ENCODE assay signal across 24 cellular contexts in genomic region chr5:67346611-67347010, GRCh38.
"Had no signal": no experiment of that assay in that cellular context is flagged by ENCODE, and none has a peak within 500 bp of the region (broad histone marks: within the 10 kb centered on the region; RNA-seq: fewer than 3 reads in every experiment).

No MANE protein-coding gene starts in this region.

- H3K27ac Mint-ChIP-seq: IgD-negative memory B cell had no signal

- ATAC-seq: K562 had no signal

- H3K4me3 Mint-ChIP-seq: IgD-negative memory B cell had no signal

- DNase-seq: Kasumi-1, MV-4-11, NCI-H1048, NCI-H1105, NCI-H1417, NCI-H146, NCI-H1694 treated with DMSO at 0.1 percent for 48 hours, NCI-H1930, NCI-H2081, NCI-H2107, NCI-H2227 treated with DMSO at 0.1 percent for 48 hours, NCI-H524, NCI-H526 treated with DMSO at 0.1 percent for 48 hours, NCI-H774, Right ventricle myocardium superior, RPMI8226, SK-N-SH, SW 1271 had no signal

- H3K9me3 ChIP-seq: SK-N-SH had no signal

- H3K9ac ChIP-seq: KMS-11, SK-N-SH had no signal

- H3K4me3 ChIP-seq: K562 had no signal

- H3K27ac ChIP-seq: HL-60, KMS-11 had no signal

- H3K4me2 ChIP-seq: KMS-11, SK-N-SH had no signal

- FAIRE-seq: HTR-8/SVneo, K562, RCC 7860 had no signal
